8 cellular contexts compared by ENCODE assay signal in the genomic region with DNA sequence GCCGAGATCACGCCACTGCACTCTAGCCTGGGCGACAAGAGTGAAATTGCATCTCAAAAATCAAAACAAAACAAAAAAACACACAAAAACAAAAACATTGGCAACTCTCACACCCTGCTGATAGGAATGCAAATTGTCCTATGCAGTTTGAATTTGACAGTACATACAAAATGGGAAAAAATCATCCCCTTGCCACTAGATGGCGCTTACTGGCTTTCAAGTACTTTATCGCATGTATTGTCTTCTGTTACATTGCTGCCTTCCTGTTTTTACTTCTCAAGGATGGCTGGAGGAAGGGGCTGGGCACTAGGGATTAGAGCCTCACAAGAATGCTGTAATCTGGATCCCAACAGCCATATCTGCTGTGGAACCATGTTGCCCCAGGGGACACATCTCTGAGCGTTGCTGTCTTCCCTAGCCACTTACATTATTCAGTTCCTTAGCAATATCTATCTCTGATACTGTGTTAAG. TPM values are rescaled to one million over a fixed set of nuclear protein-coding genes. Genes with fewer than 3 reads are reported as not detected.
DNase-seq lines count a peak whose midpoint lies in the region; ATAC-seq, FAIRE-seq and TF ChIP-seq lines count a peak whose summit lies in the region.

No MANE protein-coding gene starts in this region.

- no peak overlapping the region for H3K27ac ChIP-seq in HepG2 (ENCODE audit: extremely low read length, insufficient read depth, low read length)

- TF ChIP-seq EP300 in HepG2 (IDR thresholded peaks at IDR 0.05; ENCODE audit: low read depth in 2 of 2, low read length in 2 of 2) (no peak), HepG2 (CRISPR knock-in tag; IDR thresholded peaks at IDR 0.05; ENCODE audit: borderline replicate concordance) (no peak)

- TF ChIP-seq POLR2A in HepG2 (IDR thresholded peaks at IDR 0.05; ENCODE audit: insufficient read depth in 1 of 2, low read depth in 2 of 2, low read length in 2 of 2): no peak

- TF ChIP-seq RAD21 in HepG2 (CRISPR knock-in tag; IDR thresholded peaks at IDR 0.05): peak; percentile 69

- no peaks in the 10 kb centered on the region for H3K36me3 ChIP-seq in HepG2 (replicated peaks in 1 of 2; ENCODE audit: control insufficient read depth in 1 of 2, insufficient read depth in 2 of 2, low read length in 2 of 2)

- H4K20me1 ChIP-seq in HepG2 (ENCODE audit: insufficient read depth, low read length): no peaks in the 10 kb centered on the region

- DNase-seq in AML-193 (lab: John Stamatoyannopoulos, UW) (peak; percentile 87 to 88), GM13977 (ENCODE audit: low spot score) (peak; percentile 80), NCI-H2107 (lab: John Stamatoyannopoulos, UW) (peak; percentile 37), T-helper 9 cell (peak; percentile 6), dermis blood vessel endothelial cell (peak; percentile 97), HepG2 (ENCODE audit: low spot score) (peak; percentile 87)
- peak in 4 of 6 experiments; percentile 5 to 73 (median 55) for DNase-seq in stimulated activated naive CD4-positive, alpha-beta T cell (lab: John Stamatoyannopoulos, UW)

- peak; percentile 92 for FAIRE-seq in HepG2 (lab: Jason Lieb, UNC)

- H3K27me3 ChIP-seq in HepG2 (ENCODE audit: control insufficient read depth in 1 of 2, insufficient read depth in 2 of 2, low read length in 2 of 2): no peaks in the 10 kb centered on the region; a peak in 2 of 5 replicates

- TF ChIP-seq CTCF in GM13977 (IDR thresholded peaks at IDR 0.05; ENCODE audit: extremely low read depth, insufficient read depth, missing control alignments) (peak; percentile 85), HepG2 (CRISPR knock-in tag; IDR thresholded peaks at IDR 0.05) (peak; percentile 94)

- no peak overlapping the region for H3K4me3 ChIP-seq in HepG2 (replicated peaks in 1 of 3; ENCODE audit: insufficient read depth in 1 of 3, low read depth in 2 of 3, low read length in 3 of 3)

- no TSS peak for BruUV-seq in HepG2 (replicated peaks; lab: Mats Ljungman, UMichigan)

- POLR2A ChIA-PET in HepG2 (lab: Yijun Ruan, JAX): no interaction called here

- CTCF ChIA-PET in HepG2 (lab: Yijun Ruan, JAX; ENCODE audit: low intra/inter-chr PET ratio, low total read pairs): interaction anchor here (1.1 to 2.3 kb wide), 7 partner anchors 15 to 311 kb away, joined by 3 to 30 read pairs (median 6); no protein-coding TSS in a partner anchor

- ATAC-seq in HepG2 (peak; percentile 86), HG02840 (IDR thresholded peaks at IDR 0.05; ENCODE audit: low FRiP score, unreplicated experiment) (no peak)

- H3K9me3 ChIP-seq in HepG2 (ENCODE audit: low read length): no peaks in the 10 kb centered on the region

- no peaks in the 10 kb centered on the region for H3K79me2 ChIP-seq in HepG2 (ENCODE audit: insufficient read depth, low read length)

- H3K4me2 ChIP-seq in HepG2 (ENCODE audit: low read depth, low read length): peak overlapping the region; percentile 49

- no peak overlapping the region for H2AFZ ChIP-seq in HepG2 (ENCODE audit: low read length)

- WGBS in HepG2 (ENCODE audit: low lambda C conversion rate): 3% methylated on average over 6 of the region's 6 CpGs

- in situ Hi-C loops in GM13977 (cut with MboI; ENCODE audit: low pct_unique_long_range_greater_than_20kb, low sequenced_read_pairs, unreplicated experiment) (no loop called here), HepG2 (cut with HindIII; ENCODE audit: extremely low pct_ligation_motif_present, low pct_unique_long_range_greater_than_20kb) (no loop called here)

- H3K4me1 ChIP-seq in HepG2 (ENCODE audit: insufficient read depth, low read length): peaks cover 13% of the 10 kb centered on the region; the same call in 1 of the 2 replicates

- H3K9ac ChIP-seq in HepG2 (ENCODE audit: insufficient read depth, low read depth, low read length): no peak overlapping the region

- intact Hi-C loops in HepG2 (cut with micrococcal nuclease; ENCODE audit: unreplicated experiment): loop anchor here (2.0 to 5.0 kb wide), 2 partner anchors 21 to 87 kb away; no protein-coding TSS in a partner anchor

TF ChIP-seq in HepG2, 621 proteins besides CTCF, POLR2A, EP300 and RAD21 (continues in another document):
- TF ChIP-seq, protein P1, sequence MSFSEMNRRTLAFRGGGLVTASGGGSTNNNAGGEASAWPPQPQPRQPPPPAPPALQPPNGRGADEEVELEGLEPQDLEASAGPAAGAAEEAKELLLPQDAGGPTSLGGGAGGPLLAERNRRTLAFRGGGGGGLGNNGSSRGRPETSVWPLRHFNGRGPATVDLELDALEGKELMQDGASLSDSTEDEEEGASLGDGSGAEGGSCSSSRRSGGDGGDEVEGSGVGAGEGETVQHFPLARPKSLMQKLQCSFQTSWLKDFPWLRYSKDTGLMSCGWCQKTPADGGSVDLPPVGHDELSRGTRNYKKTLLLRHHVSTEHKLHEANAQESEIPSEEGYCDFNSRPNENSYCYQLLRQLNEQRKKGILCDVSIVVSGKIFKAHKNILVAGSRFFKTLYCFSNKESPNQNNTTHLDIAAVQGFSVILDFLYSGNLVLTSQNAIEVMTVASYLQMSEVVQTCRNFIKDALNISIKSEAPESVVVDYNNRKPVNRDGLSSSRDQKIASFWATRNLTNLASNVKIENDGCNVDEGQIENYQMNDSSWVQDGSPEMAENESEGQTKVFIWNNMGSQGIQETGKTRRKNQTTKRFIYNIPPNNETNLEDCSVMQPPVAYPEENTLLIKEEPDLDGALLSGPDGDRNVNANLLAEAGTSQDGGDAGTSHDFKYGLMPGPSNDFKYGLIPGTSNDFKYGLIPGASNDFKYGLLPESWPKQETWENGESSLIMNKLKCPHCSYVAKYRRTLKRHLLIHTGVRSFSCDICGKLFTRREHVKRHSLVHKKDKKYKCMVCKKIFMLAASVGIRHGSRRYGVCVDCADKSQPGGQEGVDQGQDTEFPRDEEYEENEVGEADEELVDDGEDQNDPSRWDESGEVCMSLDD (CRISPR knock-in tag; IDR thresholded peaks at IDR 0.05; ENCODE audit: borderline replicate concordance): no peak
- peak; percentile 42; the same call in 1 of the 2 replicates for TF ChIP-seq ARID5B (CRISPR knock-in tag; IDR thresholded peaks at IDR 0.05)
- no peak for TF ChIP-seq NR2F6 (IDR thresholded peaks at IDR 0.05)
- TF ChIP-seq NR2F6 (CRISPR knock-in tag; IDR thresholded peaks at IDR 0.05): 0 out of 2 replicates have a peak, but pooled peaks have one; percentile 25
- no peak for TF ChIP-seq KLF11 (CRISPR knock-in tag; IDR thresholded peaks at IDR 0.05)
- TF ChIP-seq DRAP1 (CRISPR knock-in tag; IDR thresholded peaks at IDR 0.05): 0 out of 2 replicates have a peak, but pooled peaks have one; percentile 15

RNA-seq across cellular contexts. Expression of gene A4GALT, which starts 59.4 kb away (rescaled TPM):
- total RNA-seq in dermis blood vessel endothelial cell: 52.5 and 60.2 TPM in 2 replicates
- total RNA-seq in HepG2 (2016; rRNA removed; fragmentation: Illumina TruSeq; extraction: Trizol): 0.09 TPM in 1 of 2 replicates, not detected in the other
- not detected in 2 replicates for total RNA-seq in HepG2 (2016; cell fraction: cytosol; rRNA removed; fragmentation: Illumina TruSeq; extraction: Trizol; ENCODE audit: low read depth)
- total RNA-seq in HepG2 (2016; cell fraction: insoluble cytoplasmic fraction; rRNA removed; fragmentation: Illumina TruSeq; extraction: Trizol): not detected in 2 replicates
- total RNA-seq in HepG2 (2016; cell fraction: membrane; rRNA removed; fragmentation: Illumina TruSeq; extraction: Trizol): not detected in 2 replicates
- total RNA-seq in HepG2 (2016; cell fraction: nucleus; rRNA removed; fragmentation: Illumina TruSeq; extraction: Trizol): not detected in 2 replicates
- polyA plus RNA-seq in HepG2 (2011; rRNA removed): 1.1 and 2.7 TPM in 2 replicates
- 2.5 and 4.5 TPM in 2 replicates for polyA plus RNA-seq in HepG2 (2011; cell fraction: cytosol; rRNA removed)
- polyA plus RNA-seq in HepG2 (2011; cell fraction: nucleus; rRNA removed): 3.2 and 3.6 TPM in 2 replicates
- polyA plus RNA-seq in HepG2 (2012): 0.74 and 1.8 TPM in 2 replicates
- not detected in 2 replicates for polyA plus RNA-seq in HepG2 (2016; cell fraction: cytosol; fragmentation: Illumina TruSeq; extraction: Trizol; ENCODE audit: low read depth)
- polyA plus RNA-seq in HepG2 (2016; cell fraction: insoluble cytoplasmic fraction; fragmentation: Illumina TruSeq; extraction: Trizol; ENCODE audit: low read depth): 0.15 TPM in 1 of 2 replicates, not detected in the other
- 0.09 TPM in 1 of 2 replicates, not detected in the other for polyA plus RNA-seq in HepG2 (2016; cell fraction: membrane; fragmentation: Illumina TruSeq; extraction: Trizol; ENCODE audit: low read depth)
- not detected in 2 replicates for polyA plus RNA-seq in HepG2 (2016; cell fraction: nucleus; fragmentation: Illumina TruSeq; extraction: Trizol; ENCODE audit: insufficient read depth, low read depth)
- polyA minus RNA-seq in HepG2 (2011; rRNA and poly(A)+ RNA removed; ENCODE audit: low replicate concordance): 7.6 and 7.8 TPM in 2 replicates
- 1.5 and 2.5 TPM in 2 replicates for polyA minus RNA-seq in HepG2 (2011; cell fraction: cytosol; rRNA and poly(A)+ RNA removed)
- 2.1 and 2.9 TPM in 2 replicates for polyA minus RNA-seq in HepG2 (2011; cell fraction: nucleus; rRNA and poly(A)+ RNA removed)

Comparison
In these comparisons a context has a peak if more than half of its experiments do, and no peak if none do; other contexts are left out.
1. DNase-seq: peak in every context shown above with its lines; median percentile 97 in dermis blood vessel endothelial cell; 88 in AML-193; 87 in HepG2; 80 in GM13977; 55 in stimulated activated naive CD4-positive, alpha-beta T cell; 37 in NCI-H2107; 6 in T-helper 9 cell.
2. RNA of gene A4GALT, which starts 59.4 kb away (total RNA-seq): 52.5 to 60.2 TPM in dermis blood vessel endothelial cell; 0.09 TPM in HepG2; every median in the first group is over 10 times any median in the second.